32 cellular contexts compared by ENCODE assay signal in the genomic region with DNA sequence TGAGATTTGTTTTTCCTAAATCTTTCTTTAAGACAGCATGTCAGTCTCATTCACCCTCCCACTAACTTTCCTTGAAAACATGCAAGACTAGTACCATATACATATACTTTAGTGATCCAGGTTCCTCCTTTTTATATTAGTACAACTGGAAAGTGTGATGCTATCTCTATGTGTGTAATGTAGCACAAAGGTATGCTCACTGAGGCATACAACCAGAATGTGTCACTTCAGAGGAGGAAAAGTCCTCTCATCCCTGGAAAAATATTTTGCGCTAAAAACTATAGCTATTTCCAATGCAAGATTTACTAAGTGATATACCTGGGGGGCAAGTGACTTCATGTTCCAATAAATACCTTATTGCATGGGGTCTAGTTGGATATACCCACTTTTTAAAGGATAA. TPM values are rescaled to one million over a fixed set of nuclear protein-coding genes. Genes with fewer than 3 reads are reported as not detected.
"Had no signal": no experiment of that assay in that cellular context is flagged by ENCODE, and none has a peak within 500 bp of the region (broad histone marks: within the 10 kb centered on the region; RNA-seq: fewer than 3 reads in every experiment).

No MANE protein-coding gene starts in this region.

- H3K27ac ChIP-seq: ascending aorta, breast epithelium, cardiac muscle cell, colonic mucosa, epithelial cell of prostate, esophagus squamous epithelium, heart left ventricle had no signal

- H3K4me3 ChIP-seq: ascending aorta, breast epithelium, cardiac muscle cell, colonic mucosa, esophagus squamous epithelium, heart left ventricle had no signal

- DNase-seq: activated CD4-positive, alpha-beta memory T cell treated with anti-CD3 and anti-CD28 coated beads, Interleukin-2, amount 10 ng/mL, durations not matched to agents 7 days and 5 days; activated CD4-positive, alpha-beta T cell treated with anti-CD3 and anti-CD28 coated beads for 36 hours; activated CD4-positive, alpha-beta T cell treated with anti-CD3 and anti-CD28 coated beads, Interleukin-2, amount 10 ng/mL, durations not matched to agents 24 days and 14 days; activated CD4-positive, CD25-positive, alpha-beta regulatory T cell; activated CD4-positive, CD25-positive, alpha-beta regulatory T cell treated with anti-CD3 and anti-CD28 coated beads, Interleukin-2, amount 50 U/mL, for 72 hours; activated CD8-positive, alpha-beta memory T cell treated with anti-CD3 and anti-CD28 coated beads, Interleukin-2, amount 50 U/mL, for 48 hours; activated gamma-delta T cell; activated naive CD4-positive, alpha-beta T cell; activated naive CD4-positive, alpha-beta T cell treated with anti-CD3 and anti-CD28 coated beads, Interleukin-2, amount 10 ng/mL, durations not matched to agents 7 days and 5 days; activated naive CD8-positive, alpha-beta T cell treated with anti-CD3 and anti-CD28 coated beads, Interleukin-2, amount 10 ng/mL, durations not matched to agents 7 days and 5 days; activated T-cell treated with anti-CD3 and anti-CD28 coated beads for 4 hours; activated T-cell treated with anti-CD3 and anti-CD28 coated beads, Interleukin-2, amount 50 U/mL, for 24 hours; activated T-cell treated with anti-CD3 and anti-CD28 coated beads, Interleukin-2, amount 50 U/mL, for 72 hours; central memory CD4-positive, alpha-beta T cell; colonic mucosa; effector CD8-positive, alpha-beta T cell; esophagus squamous epithelium; foreskin melanocyte; glutamatergic neuron; heart left ventricle; T-helper 1 cell; T-helper 17 cell had no signal

- H3K9me3 ChIP-seq: colonic mucosa had no signal

- H3K36me3 ChIP-seq: ascending aorta, breast epithelium, cardiac muscle cell, colonic mucosa, esophagus squamous epithelium, heart left ventricle had no signal

- H3K27me3 ChIP-seq: ascending aorta, breast epithelium, cardiac muscle cell, colonic mucosa, esophagus squamous epithelium had no signal

- H3K4me1 ChIP-seq: ascending aorta, breast epithelium, colonic mucosa, esophagus squamous epithelium, heart left ventricle had no signal

RNA-seq across cellular contexts. Expression of gene BARHL2, which starts 45.9 kb away (rescaled TPM):
- total RNA-seq: activated CD4-positive, alpha-beta memory T cell treated with anti-CD3 and anti-CD28 coated beads, Interleukin-2, amount 10 ng/mL, durations not matched to agents 7 days and 5 days; activated CD4-positive, alpha-beta T cell treated with anti-CD3 and anti-CD28 coated beads for 36 hours; activated CD4-positive, alpha-beta T cell treated with anti-CD3 and anti-CD28 coated beads, Interleukin-2, amount 10 ng/mL, durations not matched to agents 24 days and 14 days; activated naive CD4-positive, alpha-beta T cell treated with anti-CD3 and anti-CD28 coated beads, Interleukin-2, amount 50 U/mL, for 72 hours; activated naive CD8-positive, alpha-beta T cell treated with anti-CD3 and anti-CD28 coated beads, Interleukin-2, amount 10 ng/mL, durations not matched to agents 7 days and 5 days; activated T-cell treated with anti-CD3 and anti-CD28 coated beads, Interleukin-2, amount 50 U/mL, for 72 hours; ascending aorta; breast epithelium; cardiac muscle cell; colonic mucosa; dermis microvascular lymphatic vessel endothelial cell; endothelial cell of umbilical vein; esophagus squamous epithelium; fibroblast of lung; fibroblast of villous mesenchyme; heart left ventricle; T-helper 17 cell had no signal
- polyA plus RNA-seq: cardiac muscle cell, endothelial cell of umbilical vein, esophagus, fibroblast of lung, heart left ventricle had no signal
